6 cellular contexts compared by ENCODE assay signal in genomic region chr7:101154693-101155102, GRCh38. TPM values are rescaled to one million over a fixed set of nuclear protein-coding genes. Genes with fewer than 3 reads are reported as not detected.
A peak's percentile ranks its signal among the peaks of the same experiment; 100 is the strongest.
DNase-seq lines count a peak whose midpoint lies in the region; ATAC-seq and TF ChIP-seq lines count a peak whose summit lies in the region.

No MANE protein-coding gene starts in this region.

- H3K79me2 ChIP-seq in neural cell (replicated peaks; ENCODE audit: insufficient read depth, low read length), result peaks cover 9% of the 10 kb centered on the region

- ATAC-seq in HG02763 (IDR thresholded peaks at IDR 0.05; ENCODE audit: unreplicated experiment) (peak; percentile 23), body of pancreas (peak; percentile 4)

- intact Hi-C loops in body of pancreas (cut with DNase I), result no loop called here

- peak overlapping the region; percentile 82 for H3K4me3 ChIP-seq in AG04450 (ENCODE audit: low read depth, low read length)
- peak overlapping the region; percentile 56 to 86 for H3K4me3 ChIP-seq in body of pancreas
- peak overlapping the region; percentile 92 for H3K4me3 ChIP-seq in neural cell (ENCODE audit: low read length)

- peaks cover 15% of the 10 kb centered on the region for H3K4me1 ChIP-seq in body of pancreas

- no peak for TF ChIP-seq POLR2A in body of pancreas (IDR thresholded peaks at IDR 0.05)

- TF ChIP-seq RAD21 in neural cell (conservative IDR thresholded peaks at IDR 0.05), result no peak

- no peaks in the 10 kb centered on the region for H3K9me2 ChIP-seq in neural cell (ENCODE audit: insufficient read depth, low read length)

- peak overlapping the region; percentile 92 for H3K4me2 ChIP-seq in neural cell (ENCODE audit: low read length)

- CTCF ChIA-PET in AG04450 (lab: Charles Lee), result interaction anchor here (0.5 to 3.1 kb wide), 4 partner anchors 11 to 63 kb away, joined by 3 to 39 read pairs (median 6); partner anchors contain the start of genes PLOD3 and ZNHIT1

- peak overlapping the region; percentile 73 for H2AFZ ChIP-seq in neural cell (ENCODE audit: low read depth, low read length)

- no peaks in the 10 kb centered on the region for H4K20me1 ChIP-seq in neural cell (ENCODE audit: insufficient read depth)

- TF ChIP-seq CTCF in AG04450 (IDR thresholded peaks at IDR 0.05; ENCODE audit: low read depth, low read length) (no peak), body of pancreas (IDR thresholded peaks at IDR 0.05) (no peak), neural cell (IDR thresholded peaks at IDR 0.05; ENCODE audit: poor library complexity, severe bottlenecking) (no peak)

- peak overlapping the region; percentile 52 for H3K27ac ChIP-seq in AG04450 (ENCODE audit: low read depth, low read length)
- H3K27ac ChIP-seq in body of pancreas, result peak overlapping the region in 1 of 4 donors; percentile 32
- peak overlapping the region; percentile 80 for H3K27ac ChIP-seq in neural cell (ENCODE audit: low read length)

- no peaks in the 10 kb centered on the region for H3K9me3 ChIP-seq in AG04450 (ENCODE audit: control insufficient read depth, insufficient read depth, low read length)
- no peaks in the 10 kb centered on the region for H3K9me3 ChIP-seq in body of pancreas
- no peaks in the 10 kb centered on the region for H3K9me3 ChIP-seq in neural cell (ENCODE audit: low read length)

- no peaks in the 10 kb centered on the region for H3F3A ChIP-seq in neural cell (ENCODE audit: insufficient read depth, low read length, poor library complexity, severe bottlenecking)

- H3K9ac ChIP-seq in neural cell (ENCODE audit: low read length), result peak overlapping the region; percentile 94

- H3K27me3 ChIP-seq in AG04450 (ENCODE audit: control insufficient read depth, insufficient read depth, low read length) (no peaks in the 10 kb centered on the region), body of pancreas (no peaks in the 10 kb centered on the region), neural cell (ENCODE audit: insufficient read depth, low read depth, low read length) (no peaks in the 10 kb centered on the region)

- 1 to 2% methylated on average over 11 to 31 of the region's 34 CpGs for WGBS in body of pancreas, 2 donors

- H3K36me3 ChIP-seq in body of pancreas (replicated peaks in 1 of 2; ENCODE audit: insufficient read depth in 1 of 2, low read depth in 2 of 2) (no peaks in the 10 kb centered on the region), neural cell (ENCODE audit: insufficient read depth, low read length) (no peaks in the 10 kb centered on the region)

- POLR2A ChIA-PET in AG04450 (lab: Yijun Ruan, JAX), result interaction anchor here (1.5 kb wide), 1 partner anchor 8 kb away, joined by 4 read pairs; no protein-coding TSS in a partner anchor

- no peak for DNase-seq in AG04450 (ENCODE audit: low read depth, low spot score)
- DNase-seq in body of pancreas, result no peak
- DNase-seq in foreskin melanocyte, result no peak
- DNase-seq in T-helper 9 cell, result no peak

- no peak for TF ChIP-seq EP300 in neural cell (conservative IDR thresholded peaks at IDR 0.05; ENCODE audit: poor library complexity, severe bottlenecking)

TF ChIP-seq in neural cell, 6 proteins besides CTCF, POLR2A, EP300 and RAD21:
- TF ChIP-seq EZH2 (IDR thresholded peaks at IDR 0.05; ENCODE audit: borderline replicate concordance, insufficient read depth, low read length, poor library complexity, severe bottlenecking) (no peak), TAF1 (IDR thresholded peaks at IDR 0.05; ENCODE audit: low read depth) (peak; percentile 56), MXI1 (conservative IDR thresholded peaks at IDR 0.05; ENCODE audit: poor library complexity, severe bottlenecking) (no peak), POLR2AphosphoS5 (IDR thresholded peaks at IDR 0.05) (no peak), SMC3 (conservative IDR thresholded peaks at IDR 0.05; ENCODE audit: poor library complexity) (no peak)

RNA-seq across cellular contexts. Expression of gene AP1S1, which starts 0.4 kb away (rescaled TPM):
- polyA plus RNA-seq in AG04450 (2011; rRNA removed) (197 and 227 TPM in 2 replicates), neural cell (344 and 389 TPM in 2 replicates)
- polyA minus RNA-seq in AG04450 (2011; rRNA and poly(A)+ RNA removed), result 93.2 and 93.4 TPM in 2 replicates
- 10 to 100 TPM; 12.2 to 23.6 TPM for total RNA-seq in body of pancreas
- 99.2 and 107 TPM in 2 replicates for polyA minus RNA-seq in neural cell

RNA-seq across cellular contexts. Expression of gene VGF, which starts 10.7 kb away (rescaled TPM):
- polyA plus RNA-seq in AG04450 (2011; rRNA removed) (0.16 and 0.38 TPM in 2 replicates), neural cell (36.8 and 39.3 TPM in 2 replicates)
- polyA minus RNA-seq in AG04450 (2011; rRNA and poly(A)+ RNA removed), result 0.13 and 0.28 TPM in 2 replicates
- 1 to 10 TPM; 3.0 to 4.9 TPM for total RNA-seq in body of pancreas
- polyA minus RNA-seq in neural cell, result 30.7 and 49.4 TPM in 2 replicates

RNA-seq across cellular contexts. Expression of gene NAT16, which starts 25.4 kb away (rescaled TPM):
- polyA plus RNA-seq in AG04450 (2011; rRNA removed) (0.02 and 0.05 TPM in 2 replicates), neural cell (4.0 and 4.5 TPM in 2 replicates)
- not detected in 2 replicates for polyA minus RNA-seq in AG04450 (2011; rRNA and poly(A)+ RNA removed)
- total RNA-seq in body of pancreas, result under 1 TPM in 1 of 2 donors, not detected in 1; 0.26 TPM
- 0.73 and 1.5 TPM in 2 replicates for polyA minus RNA-seq in neural cell

RNA-seq across cellular contexts. Expression of gene SERPINE1, which starts 27.8 kb away (rescaled TPM):
- polyA plus RNA-seq in AG04450 (2011; rRNA removed), result 356 and 417 TPM in 2 replicates
- 363 and 484 TPM in 2 replicates for polyA minus RNA-seq in AG04450 (2011; rRNA and poly(A)+ RNA removed)
- 10 to 100 TPM; 20.2 to 36.3 TPM for total RNA-seq in body of pancreas
- polyA plus RNA-seq in neural cell, result 0.12 TPM in 1 of 2 replicates, not detected in the other
- polyA minus RNA-seq in neural cell, result 0.23 TPM in 1 of 2 replicates, not detected in the other

RNA-seq across cellular contexts. Expression of gene MOGAT3, which starts 46.1 kb away (rescaled TPM):
- polyA plus RNA-seq in AG04450 (2011; rRNA removed), result not detected in 2 replicates
- not detected in 2 replicates for polyA minus RNA-seq in AG04450 (2011; rRNA and poly(A)+ RNA removed)
- total RNA-seq in body of pancreas, result not detected
- polyA plus RNA-seq in neural cell, result not detected in 2 replicates
- polyA minus RNA-seq in neural cell, result not detected in 2 replicates

Comparison
In these comparisons a context has a peak if more than half of its experiments do, and no peak if none do; other contexts are left out.
1. RNA of gene VGF, which starts 10.7 kb away (polyA plus RNA-seq): 36.8 to 39.3 TPM in neural cell; 0.16 to 0.38 TPM in AG04450; every median in the first group is over 10 times any median in the second.
2. Peak in every context shown above with its lines, with median percentiles within 50 percentile points of each other: H3K4me3 ChIP-seq.